ENCODE assay signal across 8 cellular contexts in genomic region chr4:11787-12445, GRCh38. TPM values are rescaled to one million over a fixed set of nuclear protein-coding genes. Genes with fewer than 3 reads are reported as not detected.
A peak's percentile ranks its signal among the peaks of the same experiment; 100 is the strongest.
DNase-seq lines count a peak whose midpoint lies in the region; ATAC-seq, FAIRE-seq and TF ChIP-seq lines count a peak whose summit lies in the region.
"Not testable (repeated sequence)": the region's sequence is repeated elsewhere in the genome, so short reads cannot be mapped to it uniquely, and the experiment has no call there.

No MANE protein-coding gene starts in this region.

- ATAC-seq in CD4-positive, alpha-beta T cell (ENCODE audit: poor library complexity): peak; percentile 74
- ATAC-seq in GM19043 (IDR thresholded peaks at IDR 0.05; ENCODE audit: low read depth, unreplicated experiment) (peak; percentile 63), HG02798 (IDR thresholded peaks at IDR 0.05; ENCODE audit: poor library complexity, unreplicated experiment) (peak; percentile 36), sciatic nerve (peak; percentile 24)

- TF ChIP-seq CTCF in CD4-positive, alpha-beta T cell (IDR thresholded peaks at IDR 0.05): not testable (repeated sequence)
- TF ChIP-seq CTCF in Loucy (conservative IDR thresholded peaks at IDR 0.05; ENCODE audit: low read length) (peak; percentile 58), cardiac fibroblast (IDR thresholded peaks at IDR 0.05; ENCODE audit: low read depth, low read length) (peak; percentile 21), keratinocyte (optimal IDR thresholded peaks at IDR 0.05 in 1 of 3, IDR thresholded peaks at IDR 0.05 in 1 of 3, conservative IDR thresholded peaks at IDR 0.05 in 1 of 3; ENCODE audit: extremely low read depth in 1 of 3, insufficient read depth in 2 of 3, low read length in 3 of 3) (peak in 2 of 3 experiments; percentile 32 to 51)

- H3F3A ChIP-seq in Loucy (ENCODE audit: low read depth): not testable (repeated sequence)

- not testable (repeated sequence) for H3K9me1 ChIP-seq in keratinocyte (ENCODE audit: control insufficient read depth, extremely low read depth, insufficient read depth, low read length)

- not testable (repeated sequence) for H3K27me3 ChIP-seq in CD4-positive, alpha-beta T cell (ENCODE audit: control insufficient read depth, insufficient read depth, low read length); Loucy (ENCODE audit: insufficient read depth, low read length, poor library complexity, severe bottlenecking); keratinocyte (ENCODE audit: control insufficient read depth, extremely low read depth, insufficient read depth, low read length)

- H4K20me1 ChIP-seq in Loucy (ENCODE audit: insufficient read depth, low read length, poor library complexity, severe bottlenecking); keratinocyte (ENCODE audit: control insufficient read depth, extremely low read depth, insufficient read depth, low read length): not testable (repeated sequence)

- POLR2A ChIA-PET in CD4-positive, alpha-beta T cell (lab: Charles Lee); activated CD4-positive, alpha-beta memory T cell treated with anti-CD3 and anti-CD28 coated beads, Interleukin-2, amount 10 ng/mL, durations not matched to agents 7 days and 5 days (lab: Charles Lee): not testable (repeated sequence)

- not testable (repeated sequence) for H3K9me3 Mint-ChIP-seq in CD4-positive, alpha-beta T cell; activated CD4-positive, alpha-beta memory T cell treated with anti-CD3 and anti-CD28 coated beads, Interleukin-2, amount 10 ng/mL, durations not matched to agents 7 days and 5 days

- not testable (repeated sequence) for H3K27ac Mint-ChIP-seq in CD4-positive, alpha-beta T cell; activated CD4-positive, alpha-beta memory T cell treated with anti-CD3 and anti-CD28 coated beads, Interleukin-2, amount 10 ng/mL, durations not matched to agents 7 days and 5 days

- H2AFZ ChIP-seq in Loucy (ENCODE audit: low read length); keratinocyte (ENCODE audit: control insufficient read depth, low read length): not testable (repeated sequence)

- not testable (repeated sequence) for H3K4me2 ChIP-seq in Loucy (ENCODE audit: low read depth, low read length, poor library complexity, severe bottlenecking); keratinocyte (ENCODE audit: control insufficient read depth, extremely low read depth, insufficient read depth, low read depth, low read length)

- not testable (repeated sequence) for H3K36me3 Mint-ChIP-seq in CD4-positive, alpha-beta T cell (ENCODE audit: low read depth); activated CD4-positive, alpha-beta memory T cell treated with anti-CD3 and anti-CD28 coated beads, Interleukin-2, amount 10 ng/mL, durations not matched to agents 7 days and 5 days (ENCODE audit: low read depth)

- not testable (repeated sequence) for H3K9ac ChIP-seq in Loucy (ENCODE audit: low read depth, low read length, poor library complexity, severe bottlenecking); keratinocyte (ENCODE audit: control insufficient read depth, extremely low read depth, insufficient read depth, low read length)

- H3K9me2 ChIP-seq in Loucy (replicated peaks; ENCODE audit: low read depth, low read length): not testable (repeated sequence)

- H3K36me3 ChIP-seq in Loucy (ENCODE audit: insufficient read depth, low read length); keratinocyte (ENCODE audit: control insufficient read depth in 2 of 2, extremely low read depth in 1 of 2, insufficient read depth in 2 of 2, low read length in 2 of 2): not testable (repeated sequence)

- H3K4me1 Mint-ChIP-seq in CD4-positive, alpha-beta T cell (ENCODE audit: low read depth); activated CD4-positive, alpha-beta memory T cell treated with anti-CD3 and anti-CD28 coated beads, Interleukin-2, amount 10 ng/mL, durations not matched to agents 7 days and 5 days: not testable (repeated sequence)

- not testable (repeated sequence) for FAIRE-seq in keratinocyte (lab: Jason Lieb, UNC)

- dilution Hi-C loops in keratinocyte (cut with MboI; ENCODE audit: extremely low pct_ligation_motif_present, low sequenced_read_pairs): not testable (repeated sequence)

- DNase-seq in CD4-positive, alpha-beta T cell: peak in 4 of 10 experiments; percentile 5 to 20 (median 14)
- peak; percentile 25 for DNase-seq in activated CD4-positive, alpha-beta memory T cell treated with anti-CD3 and anti-CD28 coated beads, Interleukin-2, amount 10 ng/mL, durations not matched to agents 7 days and 5 days
- peak in 1 of 2 donors; percentile 16 for DNase-seq in cardiac fibroblast (ENCODE audit: low read depth in 2 of 2)
- not testable (repeated sequence) for DNase-seq in keratinocyte (ENCODE audit: low read depth, low spot score)
- peak; percentile 55 for DNase-seq in sciatic nerve (ENCODE audit: low spot score)

- not testable (repeated sequence) for H3K27ac ChIP-seq in CD4-positive, alpha-beta T cell (ENCODE audit: low read depth, low read length); keratinocyte (ENCODE audit: control insufficient read depth, insufficient read depth, low read length)

- H3K4me3 ChIP-seq in Loucy (ENCODE audit: low read length, poor library complexity, severe bottlenecking); cardiac fibroblast (replicated peaks in 1 of 2; ENCODE audit: low read depth in 2 of 2, low read length in 2 of 2); keratinocyte (ENCODE audit: control insufficient read depth in 2 of 3, extremely low read depth in 1 of 3, insufficient read depth in 2 of 3, low read depth in 1 of 3, low read length in 3 of 3): not testable (repeated sequence)

- H3K27me3 Mint-ChIP-seq in CD4-positive, alpha-beta T cell; activated CD4-positive, alpha-beta memory T cell treated with anti-CD3 and anti-CD28 coated beads, Interleukin-2, amount 10 ng/mL, durations not matched to agents 7 days and 5 days: not testable (repeated sequence)

- H3K4me3 Mint-ChIP-seq in CD4-positive, alpha-beta T cell; activated CD4-positive, alpha-beta memory T cell treated with anti-CD3 and anti-CD28 coated beads, Interleukin-2, amount 10 ng/mL, durations not matched to agents 7 days and 5 days: not testable (repeated sequence)

- H3K9me3 ChIP-seq in CD4-positive, alpha-beta T cell (ENCODE audit: control insufficient read depth, low read length); Loucy (ENCODE audit: insufficient read depth, low read depth, low read length); keratinocyte (ENCODE audit: control insufficient read depth, low read depth, low read length): not testable (repeated sequence)

- not testable (repeated sequence) for H3K79me2 ChIP-seq in Loucy (ENCODE audit: insufficient read depth, low read length); keratinocyte (ENCODE audit: control insufficient read depth, insufficient read depth, low read length)

- CTCF ChIA-PET in CD4-positive, alpha-beta T cell (lab: Charles Lee); activated CD4-positive, alpha-beta memory T cell treated with anti-CD3 and anti-CD28 coated beads, Interleukin-2, amount 10 ng/mL, durations not matched to agents 7 days and 5 days (lab: Charles Lee): not testable (repeated sequence)

- intact Hi-C loops in CD4-positive, alpha-beta T cell (cut with DNase I, micrococcal nuclease); sciatic nerve (cut with DNase I): not testable (repeated sequence)

- H3K4me1 ChIP-seq in Loucy (ENCODE audit: insufficient read depth, low read length, poor library complexity, severe bottlenecking); keratinocyte (ENCODE audit: control insufficient read depth, extremely low read depth, insufficient read depth, low read length): not testable (repeated sequence)

RNA-seq across cellular contexts. Expression of gene ZNF595, which starts 41.2 kb away (rescaled TPM):
- total RNA-seq in CD4-positive, alpha-beta T cell: 10 to 100 TPM; 16.0 to 16.3 TPM
- total RNA-seq in activated CD4-positive, alpha-beta memory T cell treated with anti-CD3 and anti-CD28 coated beads, Interleukin-2, amount 10 ng/mL, durations not matched to agents 7 days and 5 days: 1 to 10 TPM; 4.2 to 5.5 TPM
- 2.9 to 6.6 TPM (median 3.7 TPM) in 3 replicates for polyA plus RNA-seq in keratinocyte
- 4.2 TPM for polyA plus RNA-seq in keratinocyte (2011; ENCODE audit: low read depth)
- polyA plus RNA-seq in keratinocyte (2011; cell fraction: cytosol; rRNA removed): 2.1 and 4.2 TPM in 2 replicates
- polyA plus RNA-seq in keratinocyte (2011; cell fraction: nucleus; rRNA removed): 7.7 and 10.1 TPM in 2 replicates
- polyA plus RNA-seq in keratinocyte (2012; ENCODE audit: low replicate concordance): 3.0 and 5.0 TPM in 2 replicates
- polyA minus RNA-seq in keratinocyte: 3.6 to 11.6 TPM (median 8.0 TPM) in 3 replicates
- polyA minus RNA-seq in keratinocyte (2011; cell fraction: cytosol; rRNA and poly(A)+ RNA removed): 5.0 TPM
- polyA minus RNA-seq in keratinocyte (2011; cell fraction: nucleus; rRNA and poly(A)+ RNA removed): 9.4 and 18.4 TPM in 2 replicates
- total RNA-seq in sciatic nerve: 28.1 TPM

Comparison
In these comparisons a context has a peak if more than half of its experiments do, and no peak if none do; other contexts are left out.
1. ATAC-seq: peak in every context shown above with its lines; median percentile 74 in CD4-positive, alpha-beta T cell; 63 in GM19043; 36 in HG02798; 24 in sciatic nerve.